1 cellular context compared by ENCODE assay signal in genomic region chr11:66907751-66908173, GRCh38.
TF ChIP-seq lines count a peak whose summit lies in the region.

No MANE protein-coding gene starts in this region.

TF ChIP-seq in HepG2, 621 proteins besides CTCF, POLR2A, EP300 and RAD21 (continued from another document):
- no peak for TF ChIP-seq MXD1 (CRISPR knock-in tag; IDR thresholded peaks at IDR 0.05)
- TF ChIP-seq SKIL (CRISPR knock-in tag; IDR thresholded peaks at IDR 0.05; ENCODE audit: borderline replicate concordance): peak; percentile 52; the same call in 1 of the 2 replicates
- peak; percentile 53; the same call in 1 of the 2 replicates for TF ChIP-seq SOX5 (CRISPR knock-in tag; IDR thresholded peaks at IDR 0.05; ENCODE audit: borderline replicate concordance)
- TF ChIP-seq TFAP4 (IDR thresholded peaks at IDR 0.05; ENCODE audit: borderline replicate concordance, low read depth): 0 out of 2 replicates have a peak, but pooled peaks have one; percentile 23
- no peak for TF ChIP-seq SMARCE1 (IDR thresholded peaks at IDR 0.05; ENCODE audit: borderline replicate concordance)
- TF ChIP-seq FIP1L1 (IDR thresholded peaks at IDR 0.05; ENCODE audit: borderline replicate concordance, insufficient read depth, low read depth, low read length): no peak
- no peak for TF ChIP-seq ZNF18 (CRISPR knock-in tag; IDR thresholded peaks at IDR 0.05; ENCODE audit: insufficient replicate concordance)
- no peak for TF ChIP-seq ETV6 (CRISPR knock-in tag; conservative IDR thresholded peaks at IDR 0.05)
- TF ChIP-seq JUND (CRISPR knock-in tag; IDR thresholded peaks at IDR 0.05): no peak
- no peak for TF ChIP-seq JDP2 (CRISPR knock-in tag; IDR thresholded peaks at IDR 0.05; ENCODE audit: borderline replicate concordance)
- 0 out of 2 replicates have a peak, but pooled peaks have one; percentile 38 for TF ChIP-seq ZNF441 (CRISPR knock-in tag; IDR thresholded peaks at IDR 0.05; ENCODE audit: borderline replicate concordance)
- TF ChIP-seq ZNF30 (CRISPR knock-in tag; IDR thresholded peaks at IDR 0.05): no peak
- TF ChIP-seq ZNF101 (CRISPR knock-in tag; IDR thresholded peaks at IDR 0.05; ENCODE audit: borderline replicate concordance, low read depth): no peak
- no peak for TF ChIP-seq TSC22D2 (CRISPR knock-in tag; IDR thresholded peaks at IDR 0.05; ENCODE audit: borderline replicate concordance)
- peak; percentile 83 for TF ChIP-seq TCF7 (IDR thresholded peaks at IDR 0.05; ENCODE audit: low read depth)
- TF ChIP-seq FOSL2 (CRISPR knock-in tag; IDR thresholded peaks at IDR 0.05): peak; percentile 55; the same call in 1 of the 2 replicates
- TF ChIP-seq XRCC5 (optimal IDR thresholded peaks at IDR 0.05; ENCODE audit: low read length): peak; percentile 56
- no peak for TF ChIP-seq ZBTB44 (CRISPR knock-in tag; IDR thresholded peaks at IDR 0.05)
- TF ChIP-seq ZBTB38 (CRISPR knock-in tag; IDR thresholded peaks at IDR 0.05): no peak
- peak; percentile 67 for TF ChIP-seq HDAC2 (CRISPR knock-in tag; IDR thresholded peaks at IDR 0.05)
- peak; percentile 22; the same call in 1 of the 2 replicates for TF ChIP-seq ZNF770 (CRISPR knock-in tag; IDR thresholded peaks at IDR 0.05)
- no peak for TF ChIP-seq ZNF468 (CRISPR knock-in tag; IDR thresholded peaks at IDR 0.05)
- TF ChIP-seq REPIN1 (CRISPR knock-in tag; IDR thresholded peaks at IDR 0.05; ENCODE audit: borderline replicate concordance, low read depth): peak; percentile 78; the same call in 1 of the 2 replicates
- no peak for TF ChIP-seq ZNF160 (CRISPR knock-in tag; IDR thresholded peaks at IDR 0.05)
